20 cellular contexts compared by ENCODE assay signal in genomic region chr10:120041807-120042545, GRCh38.
DNase-seq lines count a peak whose midpoint lies in the region; ATAC-seq and TF ChIP-seq lines count a peak whose summit lies in the region.
"Had no signal": no experiment of that assay in that cellular context is flagged by ENCODE, and none has a peak within 500 bp of the region (broad histone marks: within the 10 kb centered on the region; RNA-seq: fewer than 3 reads in every experiment).

No MANE protein-coding gene starts in this region.

- H2AK5ac ChIP-seq in mesendoderm (ENCODE audit: low read length), result no peak overlapping the region

- intact Hi-C loops in aorta (cut with DNase I), result no loop called here

- H3K18ac ChIP-seq in mesendoderm (ENCODE audit: low read length), result no peak overlapping the region

- H3K27me3 ChIP-seq in mesendoderm (ENCODE audit: insufficient read depth, low read length, poor library complexity) (no peaks in the 10 kb centered on the region), aorta (ENCODE audit: control insufficient read depth in 1 of 2, insufficient read depth in 2 of 2, low read length in 1 of 2) (no peaks in the 10 kb centered on the region), SK-N-SH (ENCODE audit: insufficient read depth) (no peaks in the 10 kb centered on the region), brain microvascular endothelial cell (replicated peaks) (no peaks in the 10 kb centered on the region)
- H3K27me3 ChIP-seq: BE2C had no signal

- H4K8ac ChIP-seq in mesendoderm (ENCODE audit: low read depth, low read length), result no peak overlapping the region

- CTCF ChIA-PET in SK-N-SH (lab: Yijun Ruan, JAX), result no interaction called here

- H3K56ac ChIP-seq in mesendoderm (ENCODE audit: low read length), result peak overlapping the region; percentile 32

- H2BK5ac ChIP-seq in mesendoderm (ENCODE audit: low read length), result no peak overlapping the region

- H3K27ac ChIP-seq in mesendoderm (ENCODE audit: low read depth, low read length) (no peak overlapping the region), aorta (ENCODE audit: low read depth in 1 of 2, low read length in 2 of 2) (no peak overlapping the region), SK-N-SH (ENCODE audit: low read depth in 2 of 2, low read length in 1 of 2) (no peak overlapping the region), brain microvascular endothelial cell (no peak overlapping the region)
- H3K27ac ChIP-seq: 22Rv1, GM23248 had no signal

- H3K36me3 ChIP-seq in mesendoderm (ENCODE audit: control insufficient read depth, insufficient read depth, low read length) (no peaks in the 10 kb centered on the region), aorta (ENCODE audit: control insufficient read depth in 1 of 2, insufficient read depth in 2 of 2, low read length in 1 of 2) (no peaks in the 10 kb centered on the region), SK-N-SH (replicated peaks in 1 of 2; ENCODE audit: control insufficient read depth in 1 of 2, insufficient read depth in 2 of 2, low read length in 1 of 2) (no peaks in the 10 kb centered on the region), brain microvascular endothelial cell (replicated peaks) (no peaks in the 10 kb centered on the region)
- H3K36me3 ChIP-seq: BE2C had no signal

- no peak for TF ChIP-seq CTCF in SK-N-SH (IDR thresholded peaks at IDR 0.05)
- no peak for TF ChIP-seq CTCF in brain microvascular endothelial cell (IDR thresholded peaks at IDR 0.05; ENCODE audit: low read depth, low read length, missing control alignments)

- no peak overlapping the region for H3K4me3 ChIP-seq in mesendoderm (ENCODE audit: low read length)
- H3K4me3 ChIP-seq in aorta (ENCODE audit: low read length in 2 of 2), result no peak overlapping the region
- no peak overlapping the region for H3K4me3 ChIP-seq in SK-N-SH (ENCODE audit: low read depth in 2 of 2, low read length in 1 of 2)
- no peak overlapping the region for H3K4me3 ChIP-seq in brain microvascular endothelial cell (ENCODE audit: low read depth, low read length)
- H3K4me3 ChIP-seq: GM23248 had no signal

- H3F3A ChIP-seq in SK-N-SH (replicated peaks; ENCODE audit: insufficient read depth), result no peaks in the 10 kb centered on the region

- peaks cover 2% of the 10 kb centered on the region for H3K9me3 ChIP-seq in aorta (ENCODE audit: control insufficient read depth, low read length)
- no peaks in the 10 kb centered on the region for H3K9me3 ChIP-seq in SK-N-SH
- H3K9me3 ChIP-seq: BE2C had no signal

- H2BK15ac ChIP-seq in mesendoderm (replicated peaks; ENCODE audit: low read depth), result no peak overlapping the region

- H3K9me2 ChIP-seq in SK-N-SH, result no peaks in the 10 kb centered on the region

- TF ChIP-seq RAD21 in SK-N-SH (IDR thresholded peaks at IDR 0.05; ENCODE audit: low read length), result no peak

- WGBS in mesendoderm (ENCODE audit: extremely low coverage, insufficient coverage, low lambda C conversion rate), result no CpG with 5 or more reads among the region's 12 CpGs
- 50 to 54% methylated on average over 12 of the region's 12 CpGs for WGBS in aorta, 2 donors
- 23% methylated on average over 7 of the region's 12 CpGs for WGBS in SK-N-SH (ENCODE audit: low lambda C conversion rate)

- H3K79me2 ChIP-seq in mesendoderm (ENCODE audit: control insufficient read depth, insufficient read depth, low read length) (no peaks in the 10 kb centered on the region), SK-N-SH (ENCODE audit: insufficient read depth) (no peaks in the 10 kb centered on the region)

- H4K5ac ChIP-seq in mesendoderm (ENCODE audit: low read length), result no peak overlapping the region

- no peaks in the 10 kb centered on the region for H3K79me1 ChIP-seq in mesendoderm (ENCODE audit: low read length)

- peak overlapping the region; percentile 45 for H3K23ac ChIP-seq in mesendoderm (ENCODE audit: low read length)

- H3K4me2 ChIP-seq in mesendoderm (ENCODE audit: low read length) (no peak overlapping the region), SK-N-SH (no peak overlapping the region)

- no peak overlapping the region for H2AFZ ChIP-seq in SK-N-SH (ENCODE audit: low read depth)
- H2AFZ ChIP-seq: GM23248 had no signal

- no peaks in the 10 kb centered on the region for H3K4me1 ChIP-seq in mesendoderm (ENCODE audit: control insufficient read depth, low read depth, low read length)
- no peaks in the 10 kb centered on the region for H3K4me1 ChIP-seq in aorta (ENCODE audit: control insufficient read depth in 1 of 2, insufficient read depth in 2 of 2, low read length in 2 of 2)
- H3K4me1 ChIP-seq in SK-N-SH (ENCODE audit: control insufficient read depth in 1 of 2, insufficient read depth in 2 of 2, low read depth in 1 of 2, low read length in 1 of 2), result no peaks in the 10 kb centered on the region
- H3K4me1 ChIP-seq: BE2C had no signal

- peak; percentile 1 for DNase-seq in NCI-H146 (lab: John Stamatoyannopoulos, UW)
- no peak for DNase-seq in NCI-H146 treated with DMSO at 0.1 percent for 48 hours (lab: John Stamatoyannopoulos, UW; ENCODE audit: unreplicated experiment)
- DNase-seq in NCI-H524 treated with DMSO at 0.1 percent for 48 hours (lab: John Stamatoyannopoulos, UW), result peak; percentile 1
- DNase-seq in mesendoderm, result peak; percentile 16
- DNase-seq in aorta, result no peak
- DNase-seq in SK-N-SH, result no peak
- DNase-seq in brain microvascular endothelial cell, result no peak
- no peak for DNase-seq in DMS114 treated with DMSO at 0.1 percent for 48 hours (lab: John Stamatoyannopoulos, UW; ENCODE audit: unreplicated experiment)
- DNase-seq: BE2C; CD4-positive, CD25-positive, alpha-beta regulatory T cell; COR-L47; DMS 273 treated with DMSO at 0.1 percent for 48 hours; GDM1; GM23248; NCI-H1417 treated with DMSO at 0.1 percent for 48 hours; NCI-H2029 treated with DMSO at 0.1 percent for 48 hours; NCI-H2171; NCI-H69 had no signal

- no peak overlapping the region for H3K4ac ChIP-seq in mesendoderm (ENCODE audit: low read depth, low read length)

- ATAC-seq in aorta (ENCODE audit: low FRiP score), result peak; percentile 11
- ATAC-seq: HepG2 had no signal

- H2BK120ac ChIP-seq in mesendoderm (ENCODE audit: low read depth, low read length), result no peak overlapping the region

- in situ Hi-C loops in brain microvascular endothelial cell (cut with HindIII; ENCODE audit: low pct_ligation_motif_present, low sequenced_read_pairs), result no loop called here

- no peak for TF ChIP-seq EP300 in SK-N-SH (IDR thresholded peaks at IDR 0.05; ENCODE audit: borderline replicate concordance in 1 of 2, low read depth in 1 of 2, low read length in 1 of 2)

- POLR2A ChIA-PET in SK-N-SH (lab: Yijun Ruan, JAX), result no interaction called here

- H3K9ac ChIP-seq in mesendoderm (ENCODE audit: low read length) (no peak overlapping the region), SK-N-SH (no peak overlapping the region)
- H3K9ac ChIP-seq: GM23248 had no signal

- H4K20me1 ChIP-seq in SK-N-SH (ENCODE audit: insufficient read depth), result no peaks in the 10 kb centered on the region

TF ChIP-seq in SK-N-SH, 30 proteins besides CTCF, POLR2A, EP300 and RAD21:
- TF ChIP-seq MAX (IDR thresholded peaks at IDR 0.05; ENCODE audit: low read depth) (no peak), USF2 (IDR thresholded peaks at IDR 0.05; ENCODE audit: borderline replicate concordance, low read depth, low read length) (no peak), SIN3A (IDR thresholded peaks at IDR 0.05; ENCODE audit: borderline replicate concordance, low read depth, low read length) (no peak), RCOR1 (IDR thresholded peaks at IDR 0.05; ENCODE audit: low read length) (no peak), ZBTB33 (IDR thresholded peaks at IDR 0.05; ENCODE audit: borderline replicate concordance, low read depth) (no peak), MEF2A (IDR thresholded peaks at IDR 0.05; ENCODE audit: borderline replicate concordance, low read depth) (no peak), NRF1 (IDR thresholded peaks at IDR 0.05; ENCODE audit: low read depth, low read length) (no peak)

Comparison
In these comparisons a context has a peak if more than half of its experiments do, and no peak if none do; other contexts are left out.
1. DNase-seq: peak in NCI-H146 (single experiment), NCI-H524 treated with DMSO at 0.1 percent for 48 hours (single experiment) and mesendoderm (single experiment); none in NCI-H146 treated with DMSO at 0.1 percent for 48 hours (single experiment), aorta (0 of 2), SK-N-SH (single experiment), brain microvascular endothelial cell (single experiment) and DMS114 treated with DMSO at 0.1 percent for 48 hours (single experiment).